Comparison of ENCODE assay signal across 1 cellular context in genomic region chr6:136429681-136430080, GRCh38.
A peak's percentile ranks its signal among the peaks of the same experiment; 100 is the strongest.
TF ChIP-seq lines count a peak whose summit lies in the region.

No MANE protein-coding gene starts in this region.

TF ChIP-seq in liver, 16 proteins besides CTCF, POLR2A, EP300 and RAD21 (continued from another document):
- TF ChIP-seq REST (IDR thresholded peaks at IDR 0.05) (no peak), FOXA1 (IDR thresholded peaks at IDR 0.05) (no peak), HNF4G (IDR thresholded peaks at IDR 0.05) (peak; percentile 97), SP1 (IDR thresholded peaks at IDR 0.05) (peak; percentile 63), MAX (IDR thresholded peaks at IDR 0.05) (no peak), FOXA2 (IDR thresholded peaks at IDR 0.05) (peak; percentile 24), RXRA (IDR thresholded peaks at IDR 0.05) (peak; percentile 43 to 61), GABPA (IDR thresholded peaks at IDR 0.05 in 1 of 2, conservative IDR thresholded peaks at IDR 0.05 in 1 of 2) (no peak), TAF1 (conservative IDR thresholded peaks at IDR 0.05) (no peak), JUND (IDR thresholded peaks at IDR 0.05) (peak in 1 of 2 donors; percentile 58), EGR1 (IDR thresholded peaks at IDR 0.05; ENCODE audit: low read depth in 2 of 2) (no peak), YY1 (IDR thresholded peaks at IDR 0.05) (no peak), ATF3 (IDR thresholded peaks at IDR 0.05) (no peak), HNF4A (conservative IDR thresholded peaks at IDR 0.05) (peak; percentile 98 to 99)
